ENCODE assay signal across 9 cellular contexts in the genomic region with DNA sequence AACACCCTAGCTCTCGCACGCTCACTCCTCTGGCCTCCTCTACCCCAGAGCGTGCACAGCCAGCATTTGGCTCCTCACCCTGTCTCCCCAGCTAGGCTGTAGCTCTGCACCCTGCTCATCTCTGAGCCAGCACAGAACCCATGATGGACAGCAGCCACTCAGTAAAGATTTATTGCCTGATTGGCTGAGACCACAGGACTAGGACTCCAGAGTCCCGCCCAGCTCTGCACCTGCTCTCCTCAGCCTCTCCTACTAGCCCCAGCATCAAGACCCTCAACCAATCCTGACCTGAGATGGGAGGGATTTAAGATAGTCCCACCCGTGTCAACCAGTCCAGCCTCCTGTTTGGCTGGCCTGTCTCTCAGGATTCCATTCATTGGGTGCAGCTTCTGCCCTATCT. TPM values are rescaled to one million over a fixed set of nuclear protein-coding genes. Genes with fewer than 3 reads are reported as not detected.
DNase-seq lines count a peak whose midpoint lies in the region; ATAC-seq, FAIRE-seq and TF ChIP-seq lines count a peak whose summit lies in the region.
"Had no signal": no experiment of that assay in that cellular context is flagged by ENCODE, and none has a peak within 500 bp of the region (broad histone marks: within the 10 kb centered on the region; RNA-seq: fewer than 3 reads in every experiment).

No MANE protein-coding gene starts in this region.

- no peak overlapping the region for H3K4me3 Mint-ChIP-seq in dendritic cell treated with granulocyte-macrophage colony-stimulating factor and Interleukin-4, amounts not matched to agents 40 ng/mL and 50 ng/mL, for 4 days
- H3K4me3 Mint-ChIP-seq: activated T-helper 1 cell treated with anti-CD3 and anti-CD28 coated beads, Interleukin-12 subunit alpha, Interleukin-12 subunit beta, Interleukin-2, Interleukin-4 antibody, amounts not matched to agents 30 ng/mL and 10 ng/mL and 1 ng/mL, durations not matched to agents 14 hours and 24 hours and 36 hours had no signal

- H3K36me3 Mint-ChIP-seq in dendritic cell treated with granulocyte-macrophage colony-stimulating factor and Interleukin-4, amounts not matched to agents 40 ng/mL and 50 ng/mL, for 4 days (ENCODE audit: low read depth) = peaks cover 52% of the 10 kb centered on the region

- FAIRE-seq in H54 (lab: Jason Lieb, UNC) = no peak

- no peak for TF ChIP-seq POLR2A in H54 (IDR thresholded peaks at IDR 0.05; ENCODE audit: low read depth, low read length)

- H3K4me1 Mint-ChIP-seq in dendritic cell treated with granulocyte-macrophage colony-stimulating factor and Interleukin-4, amounts not matched to agents 40 ng/mL and 50 ng/mL, for 4 days (ENCODE audit: low read depth) = peaks cover 25% of the 10 kb centered on the region

- H3K27ac Mint-ChIP-seq in dendritic cell treated with granulocyte-macrophage colony-stimulating factor and Interleukin-4, amounts not matched to agents 40 ng/mL and 50 ng/mL, for 4 days = peak overlapping the region; percentile 5
- H3K27ac Mint-ChIP-seq: activated T-helper 1 cell treated with anti-CD3 and anti-CD28 coated beads, Interleukin-12 subunit alpha, Interleukin-12 subunit beta, Interleukin-2, Interleukin-4 antibody, amounts not matched to agents 30 ng/mL and 10 ng/mL and 1 ng/mL, durations not matched to agents 14 hours and 24 hours and 36 hours had no signal

- intact Hi-C loops in dendritic cell treated with granulocyte-macrophage colony-stimulating factor and Interleukin-4, amounts not matched to agents 40 ng/mL and 50 ng/mL, for 4 days (cut with micrococcal nuclease) = no loop called here

- TF ChIP-seq CTCF in omental fat pad (IDR thresholded peaks at IDR 0.05) = no peak

- peaks cover 11% of the 10 kb centered on the region for H3K27me3 Mint-ChIP-seq in dendritic cell treated with granulocyte-macrophage colony-stimulating factor and Interleukin-4, amounts not matched to agents 40 ng/mL and 50 ng/mL, for 4 days

- ATAC-seq in omental fat pad (ENCODE audit: low FRiP score) (peak; percentile 18), GM19328 (IDR thresholded peaks at IDR 0.05; ENCODE audit: unreplicated experiment) (no peak)

- peak; percentile 29 for DNase-seq in H54 (ENCODE audit: insufficient read length, low spot score)
- DNase-seq in NCI-H2227 treated with DMSO at 0.1 percent for 48 hours (lab: John Stamatoyannopoulos, UW) = peak; percentile 15
- DNase-seq in omental fat pad (ENCODE audit: low spot score) = no peak
- DNase-seq in DMS114 treated with DMSO at 0.1 percent for 48 hours (lab: John Stamatoyannopoulos, UW; ENCODE audit: unreplicated experiment) = no peak
- no peak for DNase-seq in T1000 (lab: John Stamatoyannopoulos, UW)

- no peaks in the 10 kb centered on the region for H3K9me3 Mint-ChIP-seq in dendritic cell treated with granulocyte-macrophage colony-stimulating factor and Interleukin-4, amounts not matched to agents 40 ng/mL and 50 ng/mL, for 4 days
- H3K9me3 Mint-ChIP-seq: activated T-helper 1 cell treated with anti-CD3 and anti-CD28 coated beads, Interleukin-12 subunit alpha, Interleukin-12 subunit beta, Interleukin-2, Interleukin-4 antibody, amounts not matched to agents 30 ng/mL and 10 ng/mL and 1 ng/mL, durations not matched to agents 14 hours and 24 hours and 36 hours had no signal

RNA-seq across cellular contexts. Expression of a gene that starts 9.3 kb away (rescaled TPM):
- total RNA-seq in omental fat pad = 1,000 to 10,000 TPM in 1 of 4 donors, 100 to 1,000 TPM in 3; 692 to 1,052 (median 953) TPM
- total RNA-seq: activated T-helper 1 cell treated with anti-CD3 and anti-CD28 coated beads, Interleukin-12 subunit alpha, Interleukin-12 subunit beta, Interleukin-2, Interleukin-4 antibody, amounts not matched to agents 30 ng/mL and 10 ng/mL and 1 ng/mL, durations not matched to agents 14 hours and 24 hours and 36 hours; RPMI7951 had no signal

RNA-seq across cellular contexts. Expression of a gene that starts 18.9 kb away (rescaled TPM):
- total RNA-seq in omental fat pad = 100 to 1,000 TPM; 224 to 461 (median 398) TPM
- total RNA-seq: activated T-helper 1 cell treated with anti-CD3 and anti-CD28 coated beads, Interleukin-12 subunit alpha, Interleukin-12 subunit beta, Interleukin-2, Interleukin-4 antibody, amounts not matched to agents 30 ng/mL and 10 ng/mL and 1 ng/mL, durations not matched to agents 14 hours and 24 hours and 36 hours; RPMI7951 had no signal

RNA-seq across cellular contexts. Expression of a gene that starts 25.9 kb away (rescaled TPM):
- 100 to 1,000 TPM; 273 to 435 (median 364) TPM for total RNA-seq in omental fat pad
- total RNA-seq: activated T-helper 1 cell treated with anti-CD3 and anti-CD28 coated beads, Interleukin-12 subunit alpha, Interleukin-12 subunit beta, Interleukin-2, Interleukin-4 antibody, amounts not matched to agents 30 ng/mL and 10 ng/mL and 1 ng/mL, durations not matched to agents 14 hours and 24 hours and 36 hours; RPMI7951 had no signal

RNA-seq across cellular contexts. Expression of a gene that starts 48.3 kb away (rescaled TPM):
- total RNA-seq in omental fat pad = 1 to 10 TPM; 3.5 to 5.5 (median 4.7) TPM
- total RNA-seq: activated T-helper 1 cell treated with anti-CD3 and anti-CD28 coated beads, Interleukin-12 subunit alpha, Interleukin-12 subunit beta, Interleukin-2, Interleukin-4 antibody, amounts not matched to agents 30 ng/mL and 10 ng/mL and 1 ng/mL, durations not matched to agents 14 hours and 24 hours and 36 hours had no signal

Comparison
In these comparisons a context has a peak if more than half of its experiments do, and no peak if none do; other contexts are left out.
1. DNase-seq: peak in H54 (single experiment) and NCI-H2227 treated with DMSO at 0.1 percent for 48 hours (single experiment); none in omental fat pad (single experiment), DMS114 treated with DMSO at 0.1 percent for 48 hours (single experiment) and T1000 (single experiment).